In the genomic region with DNA sequence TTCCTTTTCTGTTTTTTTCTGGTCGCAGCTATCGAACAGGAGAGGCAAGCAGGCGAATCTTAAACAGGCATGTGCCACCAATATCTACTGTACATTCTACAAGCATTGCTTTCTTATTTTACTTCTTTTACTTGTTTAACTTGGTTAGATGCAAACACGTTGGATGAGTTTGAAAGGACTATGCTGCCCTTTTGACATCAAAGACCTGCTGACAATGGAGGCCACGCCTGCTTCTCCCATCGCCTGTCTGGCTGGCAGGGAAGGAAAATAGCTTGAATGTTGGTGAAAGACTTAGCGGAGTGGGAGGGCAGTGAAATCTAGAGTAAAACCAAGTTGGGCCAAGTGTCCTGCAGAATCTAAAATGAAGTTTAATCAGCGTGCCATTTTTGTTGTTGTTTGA, we compare ENCODE assay signal across 12 cellular contexts. TPM values are rescaled to one million over a fixed set of nuclear protein-coding genes. Genes with fewer than 3 reads are reported as not detected.
DNase-seq lines count a peak whose midpoint lies in the region; ATAC-seq and TF ChIP-seq lines count a peak whose summit lies in the region.
"Had no signal": no experiment of that assay in that cellular context is flagged by ENCODE, and none has a peak within 500 bp of the region (broad histone marks: within the 10 kb centered on the region; RNA-seq: fewer than 3 reads in every experiment).

No MANE protein-coding gene starts in this region.

- H3K4me2 ChIP-seq in GM23248 (ENCODE audit: unreplicated experiment), result peak overlapping the region; percentile 98

- 7 to 16% methylated on average over 8 of the region's 8 CpGs for WGBS in GM23248 (ENCODE audit: low coverage in 1 of 2, low lambda C conversion rate in 2 of 2, missing lambda C conversion rate in 2 of 2), 2 experiments

- peak overlapping the region; percentile 84 for H3K27ac Mint-ChIP-seq in activated naive CD8-positive, alpha-beta T cell treated with anti-CD3 and anti-CD28 coated beads, Interleukin-2, amount 10 ng/mL, durations not matched to agents 7 days and 5 days
- H3K27ac Mint-ChIP-seq: type B pancreatic cell had no signal

- H3K4me3 ChIP-seq in GM23248, result peak overlapping the region; percentile 87
- H3K4me3 ChIP-seq in mononuclear cell (ENCODE audit: low read length), result peak overlapping the region; percentile 60
- H3K4me3 ChIP-seq in brain microvascular endothelial cell (ENCODE audit: low read depth, low read length), result no peak overlapping the region

- no peaks in the 10 kb centered on the region for H3K27me3 ChIP-seq in GM23248 (replicated peaks; ENCODE audit: insufficient read depth)
- H3K27me3 ChIP-seq in mononuclear cell (ENCODE audit: insufficient read depth, low read length), result no peaks in the 10 kb centered on the region
- no peaks in the 10 kb centered on the region for H3K27me3 ChIP-seq in brain microvascular endothelial cell (replicated peaks)

- no peaks in the 10 kb centered on the region for H3K9me2 ChIP-seq in GM23248 (ENCODE audit: insufficient read depth)

- H3K79me2 ChIP-seq in GM23248 (ENCODE audit: insufficient read depth), result no peaks in the 10 kb centered on the region

- in situ Hi-C loops in GM23248 (cut with MboI), result no loop called here
- in situ Hi-C loops in brain microvascular endothelial cell (cut with HindIII; ENCODE audit: low pct_ligation_motif_present, low sequenced_read_pairs), result no loop called here

- H3K27me3 Mint-ChIP-seq in activated naive CD8-positive, alpha-beta T cell treated with anti-CD3 and anti-CD28 coated beads, Interleukin-2, amount 10 ng/mL, durations not matched to agents 7 days and 5 days, result no peaks in the 10 kb centered on the region
- H3K27me3 Mint-ChIP-seq: type B pancreatic cell had no signal

- DNase-seq in Ammon's horn (ENCODE audit: low spot score), result peak; percentile 55
- DNase-seq in GM23248, result peak; percentile 10
- no peak for DNase-seq in activated naive CD8-positive, alpha-beta T cell treated with anti-CD3 and anti-CD28 coated beads, Interleukin-2, amount 10 ng/mL, durations not matched to agents 7 days and 5 days
- no peak for DNase-seq in middle frontal gyrus (ENCODE audit: extremely low spot score, low spot score)
- DNase-seq in Kasumi-1 (lab: John Stamatoyannopoulos, UW), result no peak
- DNase-seq in brain microvascular endothelial cell, result no peak

- H3K4me1 ChIP-seq in GM23248 (ENCODE audit: insufficient read depth) (no peaks in the 10 kb centered on the region), mononuclear cell (ENCODE audit: insufficient read depth, low read length) (peaks cover 8% of the 10 kb centered on the region)

- H3K4me3 Mint-ChIP-seq in activated naive CD8-positive, alpha-beta T cell treated with anti-CD3 and anti-CD28 coated beads, Interleukin-2, amount 10 ng/mL, durations not matched to agents 7 days and 5 days, result peak overlapping the region; percentile 90
- H3K4me3 Mint-ChIP-seq: type B pancreatic cell had no signal

- no peak overlapping the region for H3K27ac ChIP-seq in GM23248
- no peak overlapping the region for H3K27ac ChIP-seq in brain microvascular endothelial cell
- H3K27ac ChIP-seq: RWPE1 had no signal

- no peak for TF ChIP-seq CTCF in brain microvascular endothelial cell (IDR thresholded peaks at IDR 0.05; ENCODE audit: low read depth, low read length, missing control alignments)

- 0 out of 2 replicates have a peak overlapping the region, but pooled peaks have one; percentile 94 for H3K9ac ChIP-seq in GM23248

- no peaks in the 10 kb centered on the region for H3K36me3 ChIP-seq in GM23248 (ENCODE audit: low read depth)
- no peaks in the 10 kb centered on the region for H3K36me3 ChIP-seq in brain microvascular endothelial cell (replicated peaks)

- peaks cover 9% of the 10 kb centered on the region for H3K4me1 Mint-ChIP-seq in activated naive CD8-positive, alpha-beta T cell treated with anti-CD3 and anti-CD28 coated beads, Interleukin-2, amount 10 ng/mL, durations not matched to agents 7 days and 5 days

- H3K9me3 ChIP-seq in GM23248 (ENCODE audit: low read depth), result no peaks in the 10 kb centered on the region
- no peaks in the 10 kb centered on the region for H3K9me3 ChIP-seq in mononuclear cell (ENCODE audit: low read depth, low read length)

- POLR2A ChIA-PET in activated naive CD8-positive, alpha-beta T cell treated with anti-CD3 and anti-CD28 coated beads, Interleukin-2, amount 10 ng/mL, durations not matched to agents 7 days and 5 days (lab: Charles Lee), result interaction anchor here (0.8 to 2.4 kb wide), 2 partner anchors 47 to 225 kb away, joined by 3 to 7 read pairs; no protein-coding TSS in a partner anchor

- no peaks in the 10 kb centered on the region for H4K20me1 ChIP-seq in GM23248 (ENCODE audit: insufficient read depth)

- no peaks in the 10 kb centered on the region for H3K9me3 Mint-ChIP-seq in activated naive CD8-positive, alpha-beta T cell treated with anti-CD3 and anti-CD28 coated beads, Interleukin-2, amount 10 ng/mL, durations not matched to agents 7 days and 5 days
- H3K9me3 Mint-ChIP-seq: type B pancreatic cell had no signal

- no peaks in the 10 kb centered on the region for H3K36me3 Mint-ChIP-seq in activated naive CD8-positive, alpha-beta T cell treated with anti-CD3 and anti-CD28 coated beads, Interleukin-2, amount 10 ng/mL, durations not matched to agents 7 days and 5 days
- H3K36me3 Mint-ChIP-seq: type B pancreatic cell had no signal

- peak overlapping the region; percentile 99 for H2AFZ ChIP-seq in GM23248

- ATAC-seq in activated naive CD8-positive, alpha-beta T cell treated with anti-CD3 and anti-CD28 coated beads, Interleukin-2, amount 10 ng/mL, durations not matched to agents 7 days and 5 days (ENCODE audit: low read depth), result no peak
- no peak for ATAC-seq in GM21515 (IDR thresholded peaks at IDR 0.05; ENCODE audit: unreplicated experiment)

- H3F3A ChIP-seq in GM23248 (ENCODE audit: insufficient read depth), result no peaks in the 10 kb centered on the region

RNA-seq across cellular contexts. Expression of gene TMSB4Y, which starts 1.5 kb away (rescaled TPM):
- total RNA-seq in GM23248 (2014; rRNA removed; shearing (Covaris generic)), result 0.43 TPM in 1 of 2 replicates, not detected in the other
- polyA plus RNA-seq in GM23248 (2016; fragmentation: Nextera tagmentation; extraction: Ambion mirVana), result 0.33 and 1.0 TPM in 2 replicates
- 1 to 10 TPM; 1.7 to 1.8 TPM for total RNA-seq in activated naive CD8-positive, alpha-beta T cell treated with anti-CD3 and anti-CD28 coated beads, Interleukin-2, amount 10 ng/mL, durations not matched to agents 7 days and 5 days
- not detected for total RNA-seq in mononuclear cell
- total RNA-seq: dermis microvascular lymphatic vessel endothelial cell had no signal
- polyA plus RNA-seq: keratinocyte had no signal

Comparison
In these comparisons a context has a peak if more than half of its experiments do, and no peak if none do; other contexts are left out.
1. DNase-seq: peak in Ammon's horn (single experiment) and GM23248 (single experiment); none in activated naive CD8-positive, alpha-beta T cell treated with anti-CD3 and anti-CD28 coated beads, Interleukin-2, amount 10 ng/mL, durations not matched to agents 7 days and 5 days (single experiment), middle frontal gyrus (single experiment), Kasumi-1 (0 of 2) and brain microvascular endothelial cell (single experiment).